Comparison of ENCODE assay signal across 8 cellular contexts in genomic region chr9:34628656-34629491, GRCh38. TPM values are rescaled to one million over a fixed set of nuclear protein-coding genes. Genes with fewer than 3 reads are reported as not detected.
DNase-seq lines count a peak whose midpoint lies in the region; ATAC-seq and TF ChIP-seq lines count a peak whose summit lies in the region.

Gene ARID3C (minus strand): TSS chr9:34629066. CDS start chr9:34628014, 1,052 bp downstream.

- H3K4me1 ChIP-seq in HEK293 (ENCODE audit: control insufficient read depth, insufficient read depth, low read length) (no peaks in the 10 kb centered on the region; the same call in 1 of the 2 replicates), duodenal mucosa (ENCODE audit: control insufficient read depth in 1 of 2, insufficient read depth in 2 of 2, low read length in 2 of 2) (peaks cover 17 to 21% of the 10 kb centered on the region in 2 donors), mucosa of descending colon (ENCODE audit: low read depth) (peaks cover 23% of the 10 kb centered on the region)

- POLR2A ChIA-PET in HEK293 (lab: Yijun Ruan, JAX), result interaction anchor here (0.6 to 1.5 kb wide), 2 partner anchors 9 to 248 kb away, joined by 3 to 9 read pairs; partner anchors contain the start of gene SIGMAR1

- DNase-seq in AG08395 (ENCODE audit: low spot score) (peak; percentile 39), mucosa of descending colon (peak in 2 of 3 donors; percentile 34 to 69), type B pancreatic cell (ENCODE audit: extremely low spot score, unreplicated experiment) (no peak), NCI-H2107 treated with DMSO at 0.1 percent for 48 hours (lab: John Stamatoyannopoulos, UW; ENCODE audit: unreplicated experiment) (no peak)

- H3K36me3 ChIP-seq in HEK293 (ENCODE audit: control insufficient read depth in 2 of 2, insufficient read depth in 1 of 2, low read length in 2 of 2) (no peaks in the 10 kb centered on the region), duodenal mucosa (ENCODE audit: control insufficient read depth in 1 of 2, insufficient read depth in 2 of 2, low read length in 2 of 2) (no peaks in the 10 kb centered on the region), mucosa of descending colon (ENCODE audit: low read depth) (no peaks in the 10 kb centered on the region)

- CTCF ChIA-PET in HEK293 (lab: Yijun Ruan, JAX), result interaction anchor here (0.6 to 3.2 kb wide), 9 partner anchors 8 to 53 kb away, joined by 3 to 18 read pairs (median 3); partner anchors contain the start of genes DCTN3 and RPP25L

- H3K9me3 ChIP-seq in HEK293 (ENCODE audit: control insufficient read depth, insufficient read depth, low read depth, low read length), result no peaks in the 10 kb centered on the region
- H3K9me3 ChIP-seq in duodenal mucosa (ENCODE audit: control insufficient read depth in 1 of 2, low read length in 2 of 2), result no peaks in the 10 kb centered on the region
- H3K9me3 ChIP-seq in mucosa of descending colon, result no peaks in the 10 kb centered on the region

- no peak within 1 kb of the TSS for H3K9ac ChIP-seq in duodenal mucosa (ENCODE audit: low read depth in 1 of 2, low read length in 2 of 2)

- no peak for TF ChIP-seq CTCF in HEK293 (tag by site-specific recombination; IDR thresholded peaks at IDR 0.05)
- no peak for TF ChIP-seq CTCF in WI38 (IDR thresholded peaks at IDR 0.05; ENCODE audit: low read depth, low read length)
- no peak for TF ChIP-seq CTCF in mucosa of descending colon (IDR thresholded peaks at IDR 0.05)
- no peak for TF ChIP-seq CTCF in type B pancreatic cell (conservative IDR thresholded peaks at IDR 0.05)

- peaks cover 83% of the 10 kb centered on the region for H3K27me3 Mint-ChIP-seq in type B pancreatic cell

- intact Hi-C loops in mucosa of descending colon (cut with DNase I, micrococcal nuclease), result no loop called here

- H3K4me3 ChIP-seq in HEK293 (ENCODE audit: low read depth, low read length), result peak within 1 kb of the TSS; percentile 35
- peak within 1 kb of the TSS; percentile 29; the same call in 1 of the 2 replicates for H3K4me3 ChIP-seq in WI38 (ENCODE audit: low read depth, low read length)
- H3K4me3 ChIP-seq in duodenal mucosa (ENCODE audit: low read depth in 1 of 2, low read length in 2 of 2), result peak within 1 kb of the TSS; percentile 45 to 59
- no peak within 1 kb of the TSS for H3K4me3 ChIP-seq in mucosa of descending colon

- peaks cover 53 to 54% of the 10 kb centered on the region in 2 donors for H3K27me3 ChIP-seq in duodenal mucosa (ENCODE audit: control insufficient read depth in 1 of 2, insufficient read depth in 2 of 2, low read length in 2 of 2)

- H3K4me1 Mint-ChIP-seq in type B pancreatic cell (ENCODE audit: unreplicated experiment), result peaks cover 14% of the 10 kb centered on the region

- H3K27ac ChIP-seq in HEK293 (ENCODE audit: extremely low read depth, low read depth, low read length) (no peak within 1 kb of the TSS), duodenal mucosa (ENCODE audit: low read depth, low read length) (no peak within 1 kb of the TSS)

- peak within 1 kb of the TSS; percentile 84 for H3K4me3 Mint-ChIP-seq in type B pancreatic cell

- ATAC-seq in mucosa of descending colon, result peak; percentile 86
- ATAC-seq in GM18502 (IDR thresholded peaks at IDR 0.05; ENCODE audit: poor library complexity, unreplicated experiment), result no peak

- peaks cover 4% of the 10 kb centered on the region for H3K36me3 Mint-ChIP-seq in type B pancreatic cell

- H3K9me3 Mint-ChIP-seq in type B pancreatic cell, result no peaks in the 10 kb centered on the region

- H3K27ac Mint-ChIP-seq in type B pancreatic cell, result no peak within 1 kb of the TSS

TF ChIP-seq in HEK293, 187 proteins besides CTCF, POLR2A, EP300 and RAD21 (continues in another document):
- TF ChIP-seq ZNF423 (tag by site-specific recombination; IDR thresholded peaks at IDR 0.05) (no peak), ZNF692 (tag by site-specific recombination; IDR thresholded peaks at IDR 0.05) (no peak), ZNF544 (tag by site-specific recombination; IDR thresholded peaks at IDR 0.05) (no peak), ZBTB8A (tag by site-specific recombination; IDR thresholded peaks at IDR 0.05) (0 out of 2 replicates have a peak, but pooled peaks have one; percentile 33), ZNF366 (tag by site-specific recombination; conservative IDR thresholded peaks at IDR 0.05) (peak; percentile 58; the same call in 1 of the 2 replicates), ZNF19 (tag by site-specific recombination; IDR thresholded peaks at IDR 0.05; ENCODE audit: low read depth) (no peak), ZNF280C (tag by site-specific recombination; IDR thresholded peaks at IDR 0.05) (no peak), ZFP3 (tag by site-specific recombination; IDR thresholded peaks at IDR 0.05; ENCODE audit: low read depth) (no peak), ZSCAN16 (tag by site-specific recombination; IDR thresholded peaks at IDR 0.05) (no peak), KLF17 (tag by site-specific recombination; IDR thresholded peaks at IDR 0.05) (no peak), ZNF791 (tag by site-specific recombination; IDR thresholded peaks at IDR 0.05) (no peak), KLF9 (tag by site-specific recombination; IDR thresholded peaks at IDR 0.05; ENCODE audit: low read depth) (peak; percentile 43; the same call in 1 of the 2 replicates), ZNF175 (tag by site-specific recombination; IDR thresholded peaks at IDR 0.05) (no peak), ZNF394 (tag by site-specific recombination; IDR thresholded peaks at IDR 0.05; ENCODE audit: borderline replicate concordance) (no peak), ZNF645 (tag by site-specific recombination; IDR thresholded peaks at IDR 0.05) (no peak), SP2 (tag by site-specific recombination; IDR thresholded peaks at IDR 0.05) (0 out of 2 replicates have a peak, but pooled peaks have one; percentile 8), GLIS2 (tag by site-specific recombination; IDR thresholded peaks at IDR 0.05) (0 out of 2 replicates have a peak, but pooled peaks have one; percentile 20), ZBTB26 (tag by site-specific recombination; optimal IDR thresholded peaks at IDR 0.05) (peak; percentile 30), ZFHX2 (tag by site-specific recombination; conservative IDR thresholded peaks at IDR 0.05) (peak; percentile 67), ZNF155 (tag by site-specific recombination; IDR thresholded peaks at IDR 0.05) (no peak), ZNF843 (tag by site-specific recombination; IDR thresholded peaks at IDR 0.05) (no peak)

RNA-seq across cellular contexts. Expression of gene ARID3C, which starts in this region (rescaled TPM):
- total RNA-seq in mucosa of descending colon (not detected), type B pancreatic cell (ENCODE audit: low replicate concordance) (0.26 TPM in 1 of 2 replicates, not detected in the other)

Comparison
In these comparisons a context has a peak if more than half of its experiments do, and no peak if none do; other contexts are left out.
1. Peak in DNase-seq and ATAC-seq in mucosa of descending colon; RNA of the gene not detected or under 1 TPM.